In the genomic region with DNA sequence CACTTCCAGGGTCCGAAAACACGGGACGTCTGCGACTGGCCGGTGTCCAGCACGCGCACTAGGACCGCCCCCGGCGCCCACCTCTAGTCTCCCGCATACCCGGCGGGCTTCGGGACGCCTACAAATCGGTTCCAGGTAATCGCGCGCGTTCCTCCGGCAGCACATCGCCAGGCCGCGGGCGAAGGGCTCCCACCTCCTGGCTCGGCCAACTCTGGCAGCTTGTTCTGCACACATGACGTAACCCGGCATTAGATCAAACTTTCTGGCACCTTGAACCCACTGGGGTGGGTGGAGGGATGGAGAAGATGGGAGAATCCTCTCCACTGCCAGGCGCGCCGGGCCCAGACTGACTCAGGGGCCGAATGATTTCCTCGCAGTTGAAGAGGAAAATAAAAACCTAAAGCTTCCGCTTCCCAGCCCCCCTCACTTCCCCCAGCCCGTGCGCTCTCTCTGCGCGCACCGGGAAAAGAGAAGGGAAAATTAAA, we compare ENCODE assay signal across 1 cellular context.
TF ChIP-seq lines count a peak whose summit lies in the region.

No MANE protein-coding gene starts in this region.

TF ChIP-seq in HEK293, 187 proteins besides CTCF, POLR2A, EP300 and RAD21 (continued from another document and continues in another):
- TF ChIP-seq ZSCAN5A (tag by site-specific recombination; IDR thresholded peaks at IDR 0.05) (no peak), ZNF394 (tag by site-specific recombination; IDR thresholded peaks at IDR 0.05; ENCODE audit: borderline replicate concordance) (no peak), ZNF433 (tag by site-specific recombination; IDR thresholded peaks at IDR 0.05; ENCODE audit: low read depth) (no peak), ZNF530 (tag by site-specific recombination; IDR thresholded peaks at IDR 0.05; ENCODE audit: low read depth) (no peak), ZNF76 (tag by site-specific recombination; IDR thresholded peaks at IDR 0.05; ENCODE audit: borderline replicate concordance, low read depth) (no peak), FEZF1 (tag by site-specific recombination; IDR thresholded peaks at IDR 0.05) (0 out of 2 replicates have a peak, but pooled peaks have one; percentile 13), ZNF610 (tag by site-specific recombination; IDR thresholded peaks at IDR 0.05; ENCODE audit: borderline replicate concordance) (no peak), ZNF10 (tag by site-specific recombination; IDR thresholded peaks at IDR 0.05) (no peak), MEIS1 (CRISPR knock-in tag; IDR thresholded peaks at IDR 0.05; ENCODE audit: borderline replicate concordance) (no peak), ZNF544 (tag by site-specific recombination; IDR thresholded peaks at IDR 0.05) (no peak), ZNF843 (tag by site-specific recombination; IDR thresholded peaks at IDR 0.05) (no peak), ZNF747 (tag by site-specific recombination; IDR thresholded peaks at IDR 0.05) (no peak), ZXDB (tag by site-specific recombination; IDR thresholded peaks at IDR 0.05) (0 out of 2 replicates have a peak, but pooled peaks have one; percentile 52), ZNF513 (tag by site-specific recombination; IDR thresholded peaks at IDR 0.05) (no peak), ZSCAN23 (tag by site-specific recombination; IDR thresholded peaks at IDR 0.05) (no peak), REST (tag by site-specific recombination; IDR thresholded peaks at IDR 0.05) (no peak), ZNF148 (tag by site-specific recombination; IDR thresholded peaks at IDR 0.05; ENCODE audit: borderline replicate concordance) (no peak), SP2 (tag by site-specific recombination; IDR thresholded peaks at IDR 0.05) (no peak; the same call in none of the 2 replicates), ZNF341 (tag by site-specific recombination; IDR thresholded peaks at IDR 0.05; ENCODE audit: low read depth) (no peak), SETDB1 (IDR thresholded peaks at IDR 0.05; ENCODE audit: insufficient read length, low read length) (no peak), ZNF701 (tag by site-specific recombination; IDR thresholded peaks at IDR 0.05) (no peak), ZNF571 (tag by site-specific recombination; IDR thresholded peaks at IDR 0.05) (no peak), REPIN1 (tag by site-specific recombination; IDR thresholded peaks at IDR 0.05; ENCODE audit: low read depth) (no peak), ZSCAN18 (tag by site-specific recombination; IDR thresholded peaks at IDR 0.05) (no peak), ZFP69B (tag by site-specific recombination; IDR thresholded peaks at IDR 0.05) (no peak), KLF10 (tag by site-specific recombination; IDR thresholded peaks at IDR 0.05) (no peak), ZNF654 (tag by site-specific recombination; IDR thresholded peaks at IDR 0.05; ENCODE audit: low read depth) (no peak), ZNF16 (tag by site-specific recombination; IDR thresholded peaks at IDR 0.05; ENCODE audit: low read depth) (no peak), BCL11B (tag by site-specific recombination; IDR thresholded peaks at IDR 0.05; ENCODE audit: low read depth) (no peak), ZNF133 (tag by site-specific recombination; IDR thresholded peaks at IDR 0.05) (no peak), ZFP41 (tag by site-specific recombination; IDR thresholded peaks at IDR 0.05; ENCODE audit: borderline replicate concordance) (no peak), EGR2 (tag by site-specific recombination; IDR thresholded peaks at IDR 0.05; ENCODE audit: low read depth) (peak; percentile 88), ZNF48 (tag by site-specific recombination; IDR thresholded peaks at IDR 0.05) (no peak), ZNF274 (IDR thresholded peaks at IDR 0.05; ENCODE audit: low read length) (no peak), ZNF274 (tag by site-specific recombination; IDR thresholded peaks at IDR 0.05; ENCODE audit: borderline replicate concordance) (no peak), ZIC2 (tag by site-specific recombination; IDR thresholded peaks at IDR 0.05) (no peak)
- TF ChIP-seq, protein P1, sequence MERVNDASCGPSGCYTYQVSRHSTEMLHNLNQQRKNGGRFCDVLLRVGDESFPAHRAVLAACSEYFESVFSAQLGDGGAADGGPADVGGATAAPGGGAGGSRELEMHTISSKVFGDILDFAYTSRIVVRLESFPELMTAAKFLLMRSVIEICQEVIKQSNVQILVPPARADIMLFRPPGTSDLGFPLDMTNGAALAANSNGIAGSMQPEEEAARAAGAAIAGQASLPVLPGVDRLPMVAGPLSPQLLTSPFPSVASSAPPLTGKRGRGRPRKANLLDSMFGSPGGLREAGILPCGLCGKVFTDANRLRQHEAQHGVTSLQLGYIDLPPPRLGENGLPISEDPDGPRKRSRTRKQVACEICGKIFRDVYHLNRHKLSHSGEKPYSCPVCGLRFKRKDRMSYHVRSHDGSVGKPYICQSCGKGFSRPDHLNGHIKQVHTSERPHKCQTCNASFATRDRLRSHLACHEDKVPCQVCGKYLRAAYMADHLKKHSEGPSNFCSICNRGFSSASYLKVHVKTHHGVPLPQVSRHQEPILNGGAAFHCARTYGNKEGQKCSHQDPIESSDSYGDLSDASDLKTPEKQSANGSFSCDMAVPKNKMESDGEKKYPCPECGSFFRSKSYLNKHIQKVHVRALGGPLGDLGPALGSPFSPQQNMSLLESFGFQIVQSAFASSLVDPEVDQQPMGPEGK (tag by site-specific recombination; IDR thresholded peaks at IDR 0.05), result peak; percentile 31; the same call in 1 of the 2 replicates
- TF ChIP-seq, protein P2, sequence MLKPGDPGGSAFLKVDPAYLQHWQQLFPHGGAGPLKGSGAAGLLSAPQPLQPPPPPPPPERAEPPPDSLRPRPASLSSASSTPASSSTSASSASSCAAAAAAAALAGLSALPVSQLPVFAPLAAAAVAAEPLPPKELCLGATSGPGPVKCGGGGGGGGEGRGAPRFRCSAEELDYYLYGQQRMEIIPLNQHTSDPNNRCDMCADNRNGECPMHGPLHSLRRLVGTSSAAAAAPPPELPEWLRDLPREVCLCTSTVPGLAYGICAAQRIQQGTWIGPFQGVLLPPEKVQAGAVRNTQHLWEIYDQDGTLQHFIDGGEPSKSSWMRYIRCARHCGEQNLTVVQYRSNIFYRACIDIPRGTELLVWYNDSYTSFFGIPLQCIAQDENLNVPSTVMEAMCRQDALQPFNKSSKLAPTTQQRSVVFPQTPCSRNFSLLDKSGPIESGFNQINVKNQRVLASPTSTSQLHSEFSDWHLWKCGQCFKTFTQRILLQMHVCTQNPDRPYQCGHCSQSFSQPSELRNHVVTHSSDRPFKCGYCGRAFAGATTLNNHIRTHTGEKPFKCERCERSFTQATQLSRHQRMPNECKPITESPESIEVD (tag by site-specific recombination; IDR thresholded peaks at IDR 0.05), result no peak
- TF ChIP-seq, protein P3, sequence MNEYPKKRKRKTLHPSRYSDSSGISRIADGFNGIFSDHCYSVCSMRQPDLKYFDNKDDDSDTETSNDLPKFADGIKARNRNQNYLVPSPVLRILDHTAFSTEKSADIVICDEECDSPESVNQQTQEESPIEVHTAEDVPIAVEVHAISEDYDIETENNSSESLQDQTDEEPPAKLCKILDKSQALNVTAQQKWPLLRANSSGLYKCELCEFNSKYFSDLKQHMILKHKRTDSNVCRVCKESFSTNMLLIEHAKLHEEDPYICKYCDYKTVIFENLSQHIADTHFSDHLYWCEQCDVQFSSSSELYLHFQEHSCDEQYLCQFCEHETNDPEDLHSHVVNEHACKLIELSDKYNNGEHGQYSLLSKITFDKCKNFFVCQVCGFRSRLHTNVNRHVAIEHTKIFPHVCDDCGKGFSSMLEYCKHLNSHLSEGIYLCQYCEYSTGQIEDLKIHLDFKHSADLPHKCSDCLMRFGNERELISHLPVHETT (tag by site-specific recombination; IDR thresholded peaks at IDR 0.05), result no peak
- TF ChIP-seq, protein P4, sequence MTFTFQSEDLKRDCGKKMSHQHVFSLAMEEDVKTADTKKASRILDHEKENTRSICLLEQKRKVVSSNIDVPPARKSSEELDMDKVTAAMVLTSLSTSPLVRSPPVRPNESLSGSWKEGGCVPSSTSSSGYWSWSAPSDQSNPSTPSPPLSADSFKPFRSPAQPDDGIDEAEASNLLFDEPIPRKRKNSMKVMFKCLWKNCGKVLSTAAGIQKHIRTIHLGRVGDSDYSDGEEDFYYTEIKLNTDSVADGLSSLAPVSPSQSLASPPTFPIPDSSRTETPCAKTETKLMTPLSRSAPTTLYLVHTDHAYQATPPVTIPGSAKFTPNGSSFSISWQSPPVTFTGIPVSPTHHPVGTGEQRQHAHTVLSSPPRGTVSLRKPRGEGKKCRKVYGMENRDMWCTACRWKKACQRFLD (tag by site-specific recombination; IDR thresholded peaks at IDR 0.05), result no peak
- TF ChIP-seq, protein P5, sequence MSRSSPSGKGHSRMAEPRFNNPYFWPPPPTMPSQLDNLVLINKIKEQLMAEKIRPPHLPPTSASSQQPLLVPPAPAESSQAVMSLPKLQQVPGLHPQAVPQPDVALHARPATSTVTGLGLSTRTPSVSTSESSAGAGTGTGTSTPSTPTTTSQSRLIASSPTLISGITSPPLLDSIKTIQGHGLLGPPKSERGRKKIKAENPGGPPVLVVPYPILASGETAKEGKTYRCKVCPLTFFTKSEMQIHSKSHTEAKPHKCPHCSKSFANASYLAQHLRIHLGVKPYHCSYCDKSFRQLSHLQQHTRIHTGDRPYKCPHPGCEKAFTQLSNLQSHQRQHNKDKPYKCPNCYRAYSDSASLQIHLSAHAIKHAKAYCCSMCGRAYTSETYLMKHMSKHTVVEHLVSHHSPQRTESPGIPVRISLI (tag by site-specific recombination; IDR thresholded peaks at IDR 0.05), result no peak
